ENCODE assay signal across 8 cellular contexts in the genomic region with DNA sequence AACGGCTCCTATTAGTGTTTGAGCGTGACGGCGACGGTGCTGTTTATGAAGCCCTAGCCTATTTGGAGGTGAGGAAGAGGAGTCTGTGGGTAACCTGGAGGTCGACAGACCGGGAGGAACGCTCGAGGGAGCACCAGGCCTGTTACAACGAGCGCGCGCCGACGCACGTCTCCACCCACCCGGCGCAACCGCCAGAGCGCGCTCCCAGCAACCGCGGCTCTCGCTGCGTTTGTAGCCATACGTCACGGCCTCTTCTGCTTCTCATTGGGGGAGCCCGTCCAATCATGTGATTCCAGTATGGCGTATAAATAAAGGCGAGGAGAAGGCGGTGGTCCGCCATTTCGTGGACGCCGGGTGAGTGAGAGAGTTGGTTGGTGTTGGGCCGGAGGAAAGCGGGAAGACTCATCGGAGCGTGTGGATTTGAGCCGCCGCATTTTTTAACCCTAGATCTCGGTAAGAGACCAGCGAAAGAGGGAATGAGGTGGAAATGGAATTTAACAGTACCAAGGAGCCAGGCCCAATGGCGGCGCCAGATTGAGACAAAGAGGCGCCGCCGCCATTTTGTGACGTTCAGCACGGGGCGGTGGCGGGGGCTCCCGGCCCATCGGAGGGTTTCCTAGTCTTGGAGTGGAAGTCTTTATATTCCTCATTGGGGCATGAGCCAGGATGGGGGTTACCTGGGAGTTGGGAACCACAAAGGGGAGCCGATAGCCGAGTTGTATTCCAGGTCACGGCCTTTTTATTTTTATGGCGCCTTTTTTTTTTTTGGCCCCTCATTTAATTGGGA. TPM values are rescaled to one million over a fixed set of nuclear protein-coding genes. Genes with fewer than 3 reads are reported as not detected.
A peak's percentile ranks its signal among the peaks of the same experiment; 100 is the strongest.
DNase-seq lines count a peak whose midpoint lies in the region; ATAC-seq and TF ChIP-seq lines count a peak whose summit lies in the region.

TSS of gene SRSF3 (plus strand) at position 334 of the 787 bp plus-strand sequence. CDS start 2,401 bp downstream, outside the sequence.

- peaks cover 28% of the 10 kb centered on the region in 2 donors for H3K4me1 ChIP-seq in adrenal gland (replicated peaks in 1 of 2)
- peaks cover 4 to 41% (median 30%) of the 10 kb centered on the region in 12 donors for H3K4me1 ChIP-seq in heart left ventricle
- peaks cover 25 to 41% (median 34%) of the 10 kb centered on the region in 4 donors for H3K4me1 ChIP-seq in upper lobe of left lung

- TF ChIP-seq CTCF in GM13976 (IDR thresholded peaks at IDR 0.05; ENCODE audit: borderline replicate concordance, control extremely low read depth, extremely low read depth, insufficient read depth, missing control alignments): peak; percentile 22
- peak; percentile 28 to 67 (median 54) for TF ChIP-seq CTCF in adrenal gland (IDR thresholded peaks at IDR 0.05)
- TF ChIP-seq CTCF in heart left ventricle (IDR thresholded peaks at IDR 0.05): peak; percentile 43 to 85 (median 55)
- TF ChIP-seq CTCF in upper lobe of left lung (IDR thresholded peaks at IDR 0.05): peak; percentile 40 to 84 (median 74)

- DNase-seq in GM13976 (ENCODE audit: low spot score) (peak; percentile 96), NCI-H146 (lab: John Stamatoyannopoulos, UW) (peak; percentile 98), T-helper 1 cell (peak; percentile 91 to 99 (median 95)), adrenal gland (peak; percentile 97 to 99 (median 98)), heart left ventricle (peak; percentile 97 to 98 (median 98)), posterior cingulate gyrus (peak; percentile 95 to 100 (median 96)), upper lobe of left lung (peak; percentile 98)

- H3K36me3 ChIP-seq in adrenal gland (replicated peaks in 1 of 2): peaks cover 0 to 27% of the 10 kb centered on the region in 2 donors
- H3K36me3 ChIP-seq in heart left ventricle: peaks cover 4 to 33% (median 26%) of the 10 kb centered on the region in 9 donors
- peaks cover 23 to 31% (median 24%) of the 10 kb centered on the region in 4 donors for H3K36me3 ChIP-seq in upper lobe of left lung

- peak within 1 kb of the TSS; percentile 90 to 98 (median 95) for H3K27ac ChIP-seq in adrenal gland
- peak within 1 kb of the TSS; percentile 87 to 100 (median 97) for H3K27ac ChIP-seq in heart left ventricle
- H3K27ac ChIP-seq in upper lobe of left lung: peak within 1 kb of the TSS; percentile 97 to 99 (median 99)

- in situ Hi-C loops in GM13976 (cut with MboI; ENCODE audit: low sequenced_read_pairs, unreplicated experiment): no loop called here

- peak; percentile 82 for ATAC-seq in HG02870 (IDR thresholded peaks at IDR 0.05; ENCODE audit: unreplicated experiment)
- peak; percentile 96 to 99 (median 97) for ATAC-seq in heart left ventricle
- peak; percentile 98 to 99 for ATAC-seq in upper lobe of left lung (ENCODE audit: low FRiP score in 2 of 2)

- intact Hi-C loops in adrenal gland (cut with DNase I): loop anchor here (10.0 kb wide), 1 partner anchor 49 kb away; the partner anchor contains the start of gene STK38 (in 2 of the 2)
- intact Hi-C loops in heart left ventricle (cut with DNase I): loop anchor here (1.0 to 10.0 kb wide), 10 partner anchors 47 to 171 kb away; partner anchors contain the start of genes STK38 (in 9 of the 10), KCTD20 (in 6 of the 10) and PXT1 (in 6 of the 10)
- intact Hi-C loops in posterior cingulate gyrus (cut with DNase I): loop anchor here (1.0 to 5.0 kb wide), 3 partner anchors 47 to 171 kb away; partner anchors contain the start of genes KCTD20, PXT1 and STK38

- TF ChIP-seq POLR2A in adrenal gland (IDR thresholded peaks at IDR 0.05) (peak; percentile 99), heart left ventricle (IDR thresholded peaks at IDR 0.05) (peak in 1 of 2 donors; percentile 95), upper lobe of left lung (IDR thresholded peaks at IDR 0.05) (peak; percentile 96 to 100 (median 98))

- H3K9me3 ChIP-seq in adrenal gland (replicated peaks in 1 of 3) (no peaks in the 10 kb centered on the region), heart left ventricle (no peaks in the 10 kb centered on the region), upper lobe of left lung (no peaks in the 10 kb centered on the region)

- no peaks in the 10 kb centered on the region for H3K27me3 ChIP-seq in adrenal gland
- H3K27me3 ChIP-seq in heart left ventricle: no peaks in the 10 kb centered on the region
- H3K27me3 ChIP-seq in upper lobe of left lung: no peaks in the 10 kb centered on the region

- H3K4me3 ChIP-seq in adrenal gland (peak within 1 kb of the TSS; percentile 25 to 97 (median 68)), heart left ventricle (peak within 1 kb of the TSS; percentile 64 to 83 (median 74)), upper lobe of left lung (peak within 1 kb of the TSS; percentile 55 to 80 (median 68))

- 0% methylated on average over 38 to 58 of the region's 58 CpGs for WGBS in adrenal gland, 4 donors
- WGBS in heart left ventricle, 4 donors: 0% methylated on average over 58 of the region's 58 CpGs
- 0 to 1% methylated on average over 44 to 55 of the region's 58 CpGs for WGBS in upper lobe of left lung, 2 donors

- peak in 1 of 4 donors; percentile 80 for TF ChIP-seq EP300 in upper lobe of left lung (IDR thresholded peaks at IDR 0.05)

RNA-seq across cellular contexts. Expression of gene SRSF3, which starts in this region (rescaled TPM):
- total RNA-seq in adrenal gland (100 to 1,000 TPM in 6 of 8 donors, 10 to 100 TPM in 2; 28.9 to 291 (median 123) TPM), heart left ventricle (100 to 1,000 TPM in 6 of 9 donors, 10 to 100 TPM in 3; 43.2 to 162 (median 111) TPM), upper lobe of left lung (100 to 1,000 TPM in 5 of 6 donors, 10 to 100 TPM in 1; 61.5 to 220 (median 167) TPM)
- polyA plus RNA-seq in adrenal gland (100 to 1,000 TPM in 1 of 3 donors, 10 to 100 TPM in 2; 87.8 to 290 (median 92.4) TPM), heart left ventricle (100 to 1,000 TPM in 1 of 2 donors, 10 to 100 TPM in 1; 69.1 to 215 TPM)

Comparison
In these comparisons a context has a peak if more than half of its experiments do, and no peak if none do; other contexts are left out.
1. Peak in every context shown above with its lines: DNase-seq, ATAC-seq, H3K4me3 ChIP-seq and H3K27ac ChIP-seq.
2. CTCF ChIP-seq: peak in every context shown above with its lines; median percentile 74 in upper lobe of left lung; 55 in heart left ventricle; 54 in adrenal gland; 22 in GM13976.